10 cellular contexts compared by ENCODE assay signal in the genomic region with DNA sequence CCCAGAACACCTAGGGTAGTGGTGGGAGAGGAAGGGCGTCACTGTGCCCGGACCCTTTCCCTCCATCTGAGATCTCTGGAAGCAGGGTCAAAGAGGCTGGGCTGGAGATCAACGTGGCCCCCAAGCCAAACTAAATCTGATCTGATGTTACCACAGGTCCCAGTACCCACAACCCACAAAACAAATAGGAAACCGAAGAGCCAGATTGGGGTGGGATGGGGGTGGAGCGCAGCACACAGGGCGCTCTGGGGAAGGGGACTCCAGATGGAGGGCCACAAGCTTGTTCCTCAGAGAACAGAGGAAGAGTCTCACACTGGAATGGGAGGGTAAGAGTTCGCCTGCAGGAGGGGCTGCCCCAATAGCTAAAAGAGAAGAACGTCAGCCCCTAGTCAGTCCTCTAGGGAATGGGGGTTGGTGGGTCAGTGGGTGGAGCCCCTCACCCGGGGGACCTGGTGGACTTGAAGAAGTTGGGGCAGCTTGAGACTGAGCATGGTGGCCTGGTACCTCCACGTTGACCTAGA. TPM values are rescaled to one million over a fixed set of nuclear protein-coding genes. Genes with fewer than 3 reads are reported as not detected.
DNase-seq lines count a peak whose midpoint lies in the region; ATAC-seq and TF ChIP-seq lines count a peak whose summit lies in the region.
"Had no signal": no experiment of that assay in that cellular context is flagged by ENCODE, and none has a peak within 500 bp of the region (broad histone marks: within the 10 kb centered on the region; RNA-seq: fewer than 3 reads in every experiment).

No MANE protein-coding gene starts in this region.

- peaks cover 61% of the 10 kb centered on the region for H3K36me3 Mint-ChIP-seq in Calu3 (ENCODE audit: insufficient read depth, unreplicated experiment)
- no peaks in the 10 kb centered on the region for H3K36me3 Mint-ChIP-seq in activated naive CD8-positive, alpha-beta T cell
- H3K36me3 Mint-ChIP-seq in naive thymus-derived CD4-positive, alpha-beta T cell, result peaks cover 0 to 4% (median 0%) of the 10 kb centered on the region in 5 donors

- no peaks in the 10 kb centered on the region for H3K4me1 Mint-ChIP-seq in Calu3 (ENCODE audit: low read depth, unreplicated experiment)
- H3K4me1 Mint-ChIP-seq in activated naive CD8-positive, alpha-beta T cell (ENCODE audit: low read depth), result peaks cover 17% of the 10 kb centered on the region
- H3K4me1 Mint-ChIP-seq in naive thymus-derived CD4-positive, alpha-beta T cell, result peaks cover 0 to 24% (median 18%) of the 10 kb centered on the region in 7 donors

- no peaks in the 10 kb centered on the region for H3K27me3 ChIP-seq in H7 (ENCODE audit: control insufficient read depth, insufficient read depth, low read length)
- H3K27me3 ChIP-seq in naive thymus-derived CD4-positive, alpha-beta T cell (ENCODE audit: control insufficient read depth in 2 of 2, insufficient read depth in 2 of 2, low read length in 2 of 2), result no peaks in the 10 kb centered on the region

- H3K27ac Mint-ChIP-seq in Calu3 (ENCODE audit: unreplicated experiment), result peak overlapping the region; percentile 24
- H3K27ac Mint-ChIP-seq in activated naive CD8-positive, alpha-beta T cell, result no peak overlapping the region
- peak overlapping the region in 3 of 9 donors; percentile 1 to 58 (median 56) for H3K27ac Mint-ChIP-seq in naive thymus-derived CD4-positive, alpha-beta T cell

- H3K4me3 Mint-ChIP-seq in Calu3 (ENCODE audit: low read depth, unreplicated experiment), result peak overlapping the region; percentile 55
- peak overlapping the region; percentile 28 for H3K4me3 Mint-ChIP-seq in activated naive CD8-positive, alpha-beta T cell
- H3K4me3 Mint-ChIP-seq in naive thymus-derived CD4-positive, alpha-beta T cell, result peak overlapping the region; percentile 7 to 87 (median 58)

- DNase-seq in Calu3 (no peak), H7 (peak; percentile 72), NCI-H2227 (lab: John Stamatoyannopoulos, UW; ENCODE audit: unreplicated experiment) (no peak), posterior vena cava (ENCODE audit: low spot score) (no peak)
- no peak for DNase-seq in naive thymus-derived CD4-positive, alpha-beta T cell
- DNase-seq in central memory CD4-positive, alpha-beta T cell, result no peak
- DNase-seq in stimulated activated naive CD4-positive, alpha-beta T cell (lab: John Stamatoyannopoulos, UW), result no peak
- DNase-seq: NCI-H1048 had no signal

- H3K9me3 ChIP-seq in naive thymus-derived CD4-positive, alpha-beta T cell (ENCODE audit: control insufficient read depth in 2 of 3, low read length in 3 of 3), result no peaks in the 10 kb centered on the region

- H3K36me3 ChIP-seq in H7 (replicated peaks; ENCODE audit: control insufficient read depth, insufficient read depth, low read length), result peaks cover 10% of the 10 kb centered on the region
- peaks cover 0 to 27% (median 6%) of the 10 kb centered on the region in 3 experiments for H3K36me3 ChIP-seq in naive thymus-derived CD4-positive, alpha-beta T cell (ENCODE audit: control insufficient read depth in 2 of 3, insufficient read depth in 3 of 3, low read length in 3 of 3)

- intact Hi-C loops in Calu3 (cut with micrococcal nuclease; ENCODE audit: unreplicated experiment) (no loop called here), posterior vena cava (cut with DNase I) (no loop called here)
- intact Hi-C loops in naive thymus-derived CD4-positive, alpha-beta T cell (cut with micrococcal nuclease), result no loop called here

- peaks cover 8 to 10% of the 10 kb centered on the region in 2 donors for H3K4me1 ChIP-seq in naive thymus-derived CD4-positive, alpha-beta T cell (ENCODE audit: control insufficient read depth in 2 of 2, insufficient read depth in 2 of 2, low read length in 2 of 2)

- H3K4me3 ChIP-seq in H7 (ENCODE audit: insufficient read depth, low read depth, low read length), result no peak overlapping the region
- peak overlapping the region; percentile 55 for H3K4me3 ChIP-seq in naive thymus-derived CD4-positive, alpha-beta T cell (ENCODE audit: low read length)

- POLR2A ChIA-PET in naive thymus-derived CD4-positive, alpha-beta T cell (lab: Charles Lee), result no interaction called here

- CTCF ChIA-PET in Calu3 (lab: Charles Lee), result interaction anchor here (0.6 to 1.7 kb wide), 3 partner anchors 32 to 101 kb away, joined by 3 read pairs; a partner anchor contains a TSS
- CTCF ChIA-PET in naive thymus-derived CD4-positive, alpha-beta T cell (lab: Charles Lee), result interaction anchor here (0.6 to 0.8 kb wide), 2 partner anchors 21 to 470 kb away, joined by 3 to 6 read pairs; no protein-coding TSS in a partner anchor

- no peak overlapping the region for H3K27ac ChIP-seq in naive thymus-derived CD4-positive, alpha-beta T cell (ENCODE audit: low read depth, low read length)

- no peaks in the 10 kb centered on the region for H3K9me3 Mint-ChIP-seq in Calu3 (ENCODE audit: low read depth, unreplicated experiment)
- H3K9me3 Mint-ChIP-seq in activated naive CD8-positive, alpha-beta T cell (ENCODE audit: low read depth), result no peaks in the 10 kb centered on the region
- H3K9me3 Mint-ChIP-seq in naive thymus-derived CD4-positive, alpha-beta T cell, result no peaks in the 10 kb centered on the region

- no peak for ATAC-seq in naive thymus-derived CD4-positive, alpha-beta T cell

- H3K27me3 Mint-ChIP-seq in Calu3 (ENCODE audit: unreplicated experiment), result peaks cover 23% of the 10 kb centered on the region
- no peaks in the 10 kb centered on the region for H3K27me3 Mint-ChIP-seq in activated naive CD8-positive, alpha-beta T cell
- H3K27me3 Mint-ChIP-seq in naive thymus-derived CD4-positive, alpha-beta T cell, result peaks cover 0 to 6% (median 0%) of the 10 kb centered on the region in 5 donors

- BruUV-seq in Calu3 (replicated peaks; lab: Mats Ljungman, UMichigan), result no TSS peak

- TF ChIP-seq CTCF in Calu3 (IDR thresholded peaks at IDR 0.05; ENCODE audit: unreplicated experiment), result no peak

RNA-seq across cellular contexts. Expression of a gene that starts 1.6 kb away (rescaled TPM):
- total RNA-seq in Calu3 (2022), result 20.4 and 21.2 TPM in 2 replicates
- total RNA-seq in H7 (2014; rRNA removed; shearing (Covaris generic)), result 6.1 and 11.5 TPM in 2 replicates
- total RNA-seq in naive thymus-derived CD4-positive, alpha-beta T cell, result 1 to 10 TPM; 1.4 to 6.2 (median 2.9) TPM
- under 1 TPM in 1 of 2 donors, not detected in 1; 0.22 TPM for polyA plus RNA-seq in naive thymus-derived CD4-positive, alpha-beta T cell
- total RNA-seq in posterior vena cava, result 1 to 10 TPM in 1 of 2 donors, under 1 TPM in 1; 0.43 to 1.9 TPM

RNA-seq across cellular contexts. Expression of a gene that starts 4.3 kb away (rescaled TPM):
- 2.0 and 2.6 TPM in 2 replicates for total RNA-seq in Calu3 (2022)
- 1.4 and 2.7 TPM in 2 replicates for total RNA-seq in H7 (2014; rRNA removed; shearing (Covaris generic))
- 1 to 10 TPM; 2.8 to 7.4 (median 4.9) TPM for total RNA-seq in naive thymus-derived CD4-positive, alpha-beta T cell
- under 1 TPM in 1 of 2 donors, not detected in 1; 0.33 TPM for polyA plus RNA-seq in naive thymus-derived CD4-positive, alpha-beta T cell
- total RNA-seq in posterior vena cava, result under 1 TPM in 1 of 2 donors, not detected in 1; 0.71 TPM
- total RNA-seq: kidney epithelial cell had no signal

RNA-seq across cellular contexts. Expression of a gene that starts 33.5 kb away (rescaled TPM):
- total RNA-seq in Calu3 (2022), result 57.3 and 59.0 TPM in 2 replicates
- total RNA-seq in H7 (2014; rRNA removed; shearing (Covaris generic)), result 286 and 290 TPM in 2 replicates
- 10 to 100 TPM; 42.2 to 76.1 (median 58.2) TPM for total RNA-seq in naive thymus-derived CD4-positive, alpha-beta T cell
- 10 to 100 TPM; 72.4 to 81.2 TPM for polyA plus RNA-seq in naive thymus-derived CD4-positive, alpha-beta T cell
- 10 to 100 TPM; 31.8 to 34.6 TPM for total RNA-seq in posterior vena cava

RNA-seq across cellular contexts. Expression of a gene that starts 36.3 kb away (rescaled TPM):
- 117 and 118 TPM in 2 replicates for total RNA-seq in Calu3 (2022)
- total RNA-seq in H7 (2014; rRNA removed; shearing (Covaris generic)), result 216 and 232 TPM in 2 replicates
- 10 to 100 TPM; 65.7 to 74.0 (median 69.4) TPM for total RNA-seq in naive thymus-derived CD4-positive, alpha-beta T cell
- 10 to 100 TPM; 14.4 to 38.4 TPM for polyA plus RNA-seq in naive thymus-derived CD4-positive, alpha-beta T cell
- 10 to 100 TPM; 44.0 to 50.9 TPM for total RNA-seq in posterior vena cava

RNA-seq across cellular contexts. Expression of a gene that starts 37.8 kb away (rescaled TPM):
- 12.8 and 12.9 TPM in 2 replicates for total RNA-seq in Calu3 (2022)
- total RNA-seq in H7 (2014; rRNA removed; shearing (Covaris generic)), result 2.3 and 3.1 TPM in 2 replicates
- 10 to 100 TPM in 3 of 5 experiments, 1 to 10 TPM in 2; 4.3 to 18.6 (median 11.2) TPM for total RNA-seq in naive thymus-derived CD4-positive, alpha-beta T cell
- polyA plus RNA-seq in naive thymus-derived CD4-positive, alpha-beta T cell, result 1 to 10 TPM; 6.5 to 9.8 TPM
- total RNA-seq in posterior vena cava, result 1 to 10 TPM; 1.6 to 2.7 TPM
